ENCODE assay signal across 10 cellular contexts in the genomic region with DNA sequence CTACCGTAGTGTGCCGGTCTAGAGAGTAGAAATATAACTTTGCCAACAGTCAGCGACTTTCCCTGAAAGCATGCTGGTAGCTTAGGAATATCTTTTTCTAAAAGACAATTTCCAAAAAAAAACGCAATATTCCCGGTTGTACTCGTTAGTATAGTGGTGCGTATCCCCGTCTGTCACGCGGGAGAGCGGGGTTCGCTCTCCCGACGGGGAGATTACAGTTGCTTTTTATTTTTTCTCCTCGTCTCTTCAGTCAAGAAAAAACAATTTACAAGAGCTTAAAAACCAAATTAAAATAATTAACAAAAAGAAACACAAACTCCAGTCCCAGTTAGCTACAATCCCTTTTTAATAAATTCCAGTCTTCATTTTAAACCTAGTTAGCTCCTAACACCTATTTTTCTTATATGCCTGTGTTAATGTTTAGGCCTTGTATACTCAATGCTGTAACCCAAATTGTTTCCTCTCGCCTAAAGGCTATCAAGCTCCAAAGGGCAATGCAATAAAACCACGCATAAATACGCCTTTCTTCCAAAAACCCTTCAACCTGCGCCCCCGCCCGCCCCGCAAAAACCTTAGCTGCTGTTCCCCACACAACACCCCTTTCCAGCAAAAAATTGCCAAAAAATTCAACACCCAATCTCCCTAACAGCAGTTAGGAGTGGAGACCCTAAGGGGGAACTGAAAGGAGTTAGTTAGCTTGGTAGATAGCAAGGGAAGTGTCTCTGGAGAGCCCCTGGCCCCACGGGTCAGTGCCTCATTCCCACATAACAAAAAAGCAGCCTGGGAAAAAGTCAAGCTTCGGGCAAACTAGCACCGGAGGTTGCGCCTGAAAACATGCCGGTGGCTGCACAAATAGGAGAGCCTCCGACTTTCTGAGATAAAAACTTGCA. TPM values are rescaled to one million over a fixed set of nuclear protein-coding genes. Genes with fewer than 3 reads are reported as not detected.
A peak's percentile ranks its signal among the peaks of the same experiment; 100 is the strongest.
DNase-seq lines count a peak whose midpoint lies in the region; ATAC-seq lines count a peak whose summit lies in the region.
"Had no signal": no experiment of that assay in that cellular context is flagged by ENCODE, and none has a peak within 500 bp of the region (broad histone marks: within the 10 kb centered on the region; RNA-seq: fewer than 3 reads in every experiment).

No MANE protein-coding gene starts in this region.

- no peaks in the 10 kb centered on the region for H3K27me3 ChIP-seq in iPS DF 6.9 (ENCODE audit: control insufficient read depth, insufficient read depth, low read length)

- peak overlapping the region; percentile 43; the same call in 1 of the 2 replicates for H3K4me3 ChIP-seq in iPS DF 6.9 (ENCODE audit: low read length)

- no peaks in the 10 kb centered on the region for H3K36me3 Mint-ChIP-seq in activated naive CD8-positive, alpha-beta T cell
- peaks cover 8 to 11% of the 10 kb centered on the region in 2 donors for H3K36me3 Mint-ChIP-seq in stimulated activated naive B cell treated with anti-CD40 and anti-IgM and Interleukin-4, amounts not matched to agents 10 μg/mL and 1 μg/mL and 100 μg/mL, for 72 hours

- H3K4me3 Mint-ChIP-seq in activated naive CD8-positive, alpha-beta T cell, result peak overlapping the region; percentile 43
- no peak overlapping the region for H3K4me3 Mint-ChIP-seq in stimulated activated naive B cell treated with anti-CD40 and anti-IgM and Interleukin-4, amounts not matched to agents 10 μg/mL and 1 μg/mL and 100 μg/mL, for 72 hours

- no peak for ATAC-seq in stimulated activated naive B cell treated with anti-CD40 and anti-IgM and Interleukin-4, amounts not matched to agents 10 μg/mL and 1 μg/mL and 100 μg/mL, for 72 hours (replicated peaks)

- peak overlapping the region; percentile 50 for H3K27ac Mint-ChIP-seq in activated naive CD8-positive, alpha-beta T cell
- peak overlapping the region; percentile 10 for H3K27ac Mint-ChIP-seq in stimulated activated naive B cell treated with anti-CD40 and anti-IgM and Interleukin-4, amounts not matched to agents 10 μg/mL and 1 μg/mL and 100 μg/mL, for 72 hours

- H3K27me3 Mint-ChIP-seq in activated naive CD8-positive, alpha-beta T cell, result no peaks in the 10 kb centered on the region
- H3K27me3 Mint-ChIP-seq in stimulated activated naive B cell treated with anti-CD40 and anti-IgM and Interleukin-4, amounts not matched to agents 10 μg/mL and 1 μg/mL and 100 μg/mL, for 72 hours, result peaks cover 0 to 4% of the 10 kb centered on the region in 2 donors

- H3K27ac ChIP-seq in iPS DF 6.9 (ENCODE audit: low read length), result no peak overlapping the region

- DNase-seq in SIG-M5 treated with dmso at 0.1 percent for 504 hours (lab: John Stamatoyannopoulos, UW; ENCODE audit: unreplicated experiment) (peak; percentile 52), SIG-M5 (lab: John Stamatoyannopoulos, UW) (no peak), iPS DF 6.9 (ENCODE audit: low read depth, low spot score) (no peak), NCI-H2196 (lab: John Stamatoyannopoulos, UW; ENCODE audit: unreplicated experiment) (no peak), NCI-H1105 treated with DMSO at 0.1 percent for 48 hours (lab: John Stamatoyannopoulos, UW) (no peak), mucosa of gallbladder (ENCODE audit: low spot score) (no peak)
- no peak for DNase-seq in stimulated activated naive B cell treated with anti-CD40 and anti-IgM and Interleukin-4, amounts not matched to agents 10 μg/mL and 1 μg/mL and 100 μg/mL, for 72 hours

- no CpG with 5 or more reads among the region's 28 CpGs for WGBS in iPS DF 6.9 (ENCODE audit: insufficient coverage, insufficient read length)

- H3K4me1 Mint-ChIP-seq in activated naive CD8-positive, alpha-beta T cell (ENCODE audit: low read depth), result peaks cover 23% of the 10 kb centered on the region
- peaks cover 10 to 24% of the 10 kb centered on the region in 2 donors for H3K4me1 Mint-ChIP-seq in stimulated activated naive B cell treated with anti-CD40 and anti-IgM and Interleukin-4, amounts not matched to agents 10 μg/mL and 1 μg/mL and 100 μg/mL, for 72 hours

- H3K36me3 ChIP-seq in iPS DF 6.9 (ENCODE audit: control insufficient read depth, insufficient read depth, low read length), result no peaks in the 10 kb centered on the region

- H3K9me3 Mint-ChIP-seq in activated naive CD8-positive, alpha-beta T cell (ENCODE audit: low read depth), result no peaks in the 10 kb centered on the region
- H3K9me3 Mint-ChIP-seq in stimulated activated naive B cell treated with anti-CD40 and anti-IgM and Interleukin-4, amounts not matched to agents 10 μg/mL and 1 μg/mL and 100 μg/mL, for 72 hours, result no peaks in the 10 kb centered on the region

- no peaks in the 10 kb centered on the region for H3K9me3 ChIP-seq in iPS DF 6.9 (ENCODE audit: control insufficient read depth, insufficient read depth, low read length)

- H3K4me1 ChIP-seq in iPS DF 6.9 (ENCODE audit: control insufficient read depth, insufficient read depth, low read length), result no peaks in the 10 kb centered on the region; the same call in 1 of the 2 replicates

RNA-seq across cellular contexts. Expression of gene HSPA6, which starts 7.9 kb away (rescaled TPM):
- 5.8 TPM for total RNA-seq in mucosa of gallbladder

RNA-seq across cellular contexts. Expression of gene FCGR3A, which starts 17.4 kb away (rescaled TPM):
- 36.0 TPM for total RNA-seq in mucosa of gallbladder
- total RNA-seq: bronchial epithelial cell, NCI-H460 had no signal

RNA-seq across cellular contexts. Expression of gene FCGR2A, which starts 27.0 kb away (rescaled TPM):
- 53.9 TPM for total RNA-seq in mucosa of gallbladder
- total RNA-seq: bronchial epithelial cell had no signal
